Comparison of ENCODE assay signal across 20 cellular contexts in the genomic region with DNA sequence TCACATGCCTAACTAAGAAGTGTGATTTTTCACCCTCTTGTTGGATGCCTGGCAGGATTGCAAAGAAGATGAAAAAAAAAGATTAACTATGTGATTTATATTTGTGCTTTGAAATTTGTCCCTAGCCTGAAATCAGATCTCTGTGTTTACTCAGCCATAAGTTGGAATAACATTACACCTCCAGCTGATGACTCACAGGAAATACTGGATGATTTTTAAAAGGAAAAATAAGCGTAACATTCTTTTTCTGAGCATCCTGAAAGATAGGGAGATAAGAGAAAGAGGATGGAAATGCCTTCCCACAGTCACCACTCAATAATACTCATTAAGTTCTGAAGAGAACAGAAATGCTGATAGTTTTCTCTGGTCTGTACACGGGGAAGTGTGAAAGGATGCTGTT. TPM values are rescaled to one million over a fixed set of nuclear protein-coding genes. Genes with fewer than 3 reads are reported as not detected.
DNase-seq lines count a peak whose midpoint lies in the region; ATAC-seq, FAIRE-seq and TF ChIP-seq lines count a peak whose summit lies in the region.
"Had no signal": no experiment of that assay in that cellular context is flagged by ENCODE, and none has a peak within 500 bp of the region (broad histone marks: within the 10 kb centered on the region; RNA-seq: fewer than 3 reads in every experiment).

No MANE protein-coding gene starts in this region.

- H3K4me1 Mint-ChIP-seq in Calu3 (ENCODE audit: low read depth, unreplicated experiment) = peaks cover 16% of the 10 kb centered on the region
- H3K4me1 Mint-ChIP-seq: activated CD4-positive, alpha-beta T cell treated with anti-CD3 and anti-CD28 coated beads, Interleukin-2, amount 10 ng/mL, durations not matched to agents 24 days and 14 days; central memory CD8-positive, alpha-beta T cell had no signal

- TF ChIP-seq EP300 in HepG2 (IDR thresholded peaks at IDR 0.05; ENCODE audit: low read depth in 2 of 2, low read length in 2 of 2) (no peak), HepG2 (CRISPR knock-in tag; IDR thresholded peaks at IDR 0.05; ENCODE audit: borderline replicate concordance) (no peak)

- H3K27ac ChIP-seq in HepG2 (ENCODE audit: extremely low read length, insufficient read depth, low read length) = no peak overlapping the region
- H3K27ac ChIP-seq: upper lobe of left lung had no signal

- CTCF ChIA-PET in Calu3 (lab: Charles Lee) = no interaction called here
- CTCF ChIA-PET in HepG2 (lab: Yijun Ruan, JAX; ENCODE audit: low intra/inter-chr PET ratio, low total read pairs) = no interaction called here

- H3K9me3 Mint-ChIP-seq in Calu3 (ENCODE audit: low read depth, unreplicated experiment) = no peaks in the 10 kb centered on the region
- H3K9me3 Mint-ChIP-seq: activated CD4-positive, alpha-beta T cell treated with anti-CD3 and anti-CD28 coated beads, Interleukin-2, amount 10 ng/mL, durations not matched to agents 24 days and 14 days; central memory CD8-positive, alpha-beta T cell had no signal

- H3K36me3 ChIP-seq in HepG2 (replicated peaks in 1 of 2; ENCODE audit: control insufficient read depth in 1 of 2, insufficient read depth in 2 of 2, low read length in 2 of 2) = no peaks in the 10 kb centered on the region
- H3K36me3 ChIP-seq: upper lobe of left lung had no signal

- BruUV-seq in Calu3 (replicated peaks; lab: Mats Ljungman, UMichigan) = no TSS peak
- no TSS peak for BruUV-seq in HepG2 (replicated peaks; lab: Mats Ljungman, UMichigan)

- TF ChIP-seq POLR2A in HepG2 (IDR thresholded peaks at IDR 0.05; ENCODE audit: insufficient read depth in 1 of 2, low read depth in 2 of 2, low read length in 2 of 2) = no peak

- H3K27me3 ChIP-seq in HepG2 (ENCODE audit: control insufficient read depth in 1 of 2, insufficient read depth in 2 of 2, low read length in 2 of 2) = no peaks in the 10 kb centered on the region; a peak in 1 of 5 replicates
- H3K27me3 ChIP-seq: upper lobe of left lung had no signal

- H3K79me2 ChIP-seq in HepG2 (ENCODE audit: insufficient read depth, low read length) = no peaks in the 10 kb centered on the region

- intact Hi-C loops in Calu3 (cut with micrococcal nuclease; ENCODE audit: unreplicated experiment) = no loop called here
- intact Hi-C loops in HepG2 (cut with micrococcal nuclease; ENCODE audit: unreplicated experiment) = no loop called here

- ATAC-seq in HepG2 (no peak), GM18873 (IDR thresholded peaks at IDR 0.05; ENCODE audit: low FRiP score, unreplicated experiment) (no peak)

- H4K20me1 ChIP-seq in HepG2 (ENCODE audit: insufficient read depth, low read length) = no peaks in the 10 kb centered on the region

- no peak overlapping the region for H3K27ac Mint-ChIP-seq in Calu3 (ENCODE audit: unreplicated experiment)
- H3K27ac Mint-ChIP-seq: activated CD4-positive, alpha-beta T cell treated with anti-CD3 and anti-CD28 coated beads, Interleukin-2, amount 10 ng/mL, durations not matched to agents 24 days and 14 days; activated naive CD8-positive, alpha-beta T cell had no signal

- no peak overlapping the region for H2AFZ ChIP-seq in HepG2 (ENCODE audit: low read length)

- no peak for TF ChIP-seq RAD21 in HepG2 (CRISPR knock-in tag; IDR thresholded peaks at IDR 0.05)

- in situ Hi-C loops in Caki2 (cut with HindIII; ENCODE audit: low pct_unique_long_range_greater_than_20kb, low sequenced_read_pairs) = no loop called here
- in situ Hi-C loops in HepG2 (cut with HindIII; ENCODE audit: extremely low pct_ligation_motif_present, low pct_unique_long_range_greater_than_20kb) = no loop called here

- TF ChIP-seq CTCF in Calu3 (IDR thresholded peaks at IDR 0.05; ENCODE audit: unreplicated experiment) = no peak
- TF ChIP-seq CTCF in HepG2 (CRISPR knock-in tag; IDR thresholded peaks at IDR 0.05) = no peak

- no peak overlapping the region for H3K9ac ChIP-seq in HepG2 (ENCODE audit: insufficient read depth, low read depth, low read length)

- H3K27me3 Mint-ChIP-seq in Calu3 (ENCODE audit: unreplicated experiment) = no peaks in the 10 kb centered on the region
- H3K27me3 Mint-ChIP-seq: activated CD4-positive, alpha-beta T cell treated with anti-CD3 and anti-CD28 coated beads, Interleukin-2, amount 10 ng/mL, durations not matched to agents 24 days and 14 days had no signal

- POLR2A ChIA-PET in HepG2 (lab: Yijun Ruan, JAX) = no interaction called here

- H3K4me1 ChIP-seq in HepG2 (ENCODE audit: insufficient read depth, low read length) = no peaks in the 10 kb centered on the region
- H3K4me1 ChIP-seq: Caco-2, upper lobe of left lung had no signal

- 4% methylated on average over 2 of the region's 2 CpGs for WGBS in HepG2 (ENCODE audit: low lambda C conversion rate)

- H3K36me3 Mint-ChIP-seq in Calu3 (ENCODE audit: insufficient read depth, unreplicated experiment) = no peaks in the 10 kb centered on the region
- H3K36me3 Mint-ChIP-seq: activated naive CD8-positive, alpha-beta T cell had no signal

- no peaks in the 10 kb centered on the region for H3K9me3 ChIP-seq in HepG2 (ENCODE audit: low read length)
- H3K9me3 ChIP-seq: Caco-2, upper lobe of left lung had no signal

- no peak overlapping the region for H3K4me3 Mint-ChIP-seq in Calu3 (ENCODE audit: low read depth, unreplicated experiment)
- H3K4me3 Mint-ChIP-seq: activated CD4-positive, alpha-beta T cell treated with anti-CD3 and anti-CD28 coated beads, Interleukin-2, amount 10 ng/mL, durations not matched to agents 24 days and 14 days; activated naive CD8-positive, alpha-beta T cell; central memory CD8-positive, alpha-beta T cell had no signal

- no peak overlapping the region for H3K4me2 ChIP-seq in HepG2 (ENCODE audit: low read depth, low read length)

- no peak overlapping the region for H3K4me3 ChIP-seq in HepG2 (replicated peaks in 1 of 3; ENCODE audit: insufficient read depth in 1 of 3, low read depth in 2 of 3, low read length in 3 of 3)
- H3K4me3 ChIP-seq: upper lobe of left lung had no signal

- FAIRE-seq in HTR-8/SVneo (lab: Jason Lieb, UNC) = no peak
- no peak for FAIRE-seq in HepG2 (lab: Jason Lieb, UNC)
- FAIRE-seq: keratinocyte had no signal

- DNase-seq in Caki2 (ENCODE audit: low read depth) (peak; percentile 77), HTR-8/SVneo (ENCODE audit: insufficient read length, low spot score) (peak; percentile 9), amniotic epithelial cell (ENCODE audit: low read depth) (peak; percentile 5), kidney glomerular epithelial cell (lab: John Stamatoyannopoulos, UW) (peak; percentile 65), Calu3 (no peak), HepG2 (ENCODE audit: low spot score) (no peak), globus pallidus (ENCODE audit: low spot score) (no peak)
- DNase-seq: activated CD4-positive, alpha-beta T cell treated with anti-CD3 and anti-CD28 coated beads, Interleukin-2, amount 10 ng/mL, durations not matched to agents 24 days and 14 days; Caco-2; H7; head of caudate nucleus; NCI-H2081; NK-92 treated with Interleukin-12 subunit alpha and Interleukin-12 subunit beta, amount 100 ng/mL, for 24 hours; occipital lobe; stimulated activated naive CD4-positive, alpha-beta T cell treated with Interleukin-2 at 50 U/mL for 16 hours; upper lobe of left lung had no signal

RNA-seq across cellular contexts. Expression of a gene that starts 37.5 kb away (rescaled TPM):
- total RNA-seq in Caki2 (2014; rRNA removed; shearing (Covaris generic); ENCODE audit: low replicate concordance) = not detected in 2 replicates
- total RNA-seq in Calu3 (2022) (0.31 TPM in 1 of 2 replicates, not detected in the other), HepG2 (2016; rRNA removed; fragmentation: Illumina TruSeq; extraction: Trizol) (not detected in 2 replicates)
- not detected in 2 replicates for total RNA-seq in HepG2 (2016; cell fraction: cytosol; rRNA removed; fragmentation: Illumina TruSeq; extraction: Trizol; ENCODE audit: low read depth)
- not detected in 2 replicates for total RNA-seq in HepG2 (2016; cell fraction: insoluble cytoplasmic fraction; rRNA removed; fragmentation: Illumina TruSeq; extraction: Trizol)
- not detected in 2 replicates for total RNA-seq in HepG2 (2016; cell fraction: membrane; rRNA removed; fragmentation: Illumina TruSeq; extraction: Trizol)
- not detected in 2 replicates for total RNA-seq in HepG2 (2016; cell fraction: nucleus; rRNA removed; fragmentation: Illumina TruSeq; extraction: Trizol)
- polyA plus RNA-seq in HepG2 (2011; rRNA removed) = not detected in 2 replicates
- not detected in 2 replicates for polyA plus RNA-seq in HepG2 (2011; cell fraction: cytosol; rRNA removed)
- not detected in 2 replicates for polyA plus RNA-seq in HepG2 (2011; cell fraction: nucleus; rRNA removed)
- not detected in 2 replicates for polyA plus RNA-seq in HepG2 (2012)
- polyA plus RNA-seq in HepG2 (2016; cell fraction: cytosol; fragmentation: Illumina TruSeq; extraction: Trizol; ENCODE audit: low read depth) = not detected in 2 replicates
- polyA plus RNA-seq in HepG2 (2016; cell fraction: insoluble cytoplasmic fraction; fragmentation: Illumina TruSeq; extraction: Trizol; ENCODE audit: low read depth) = not detected in 2 replicates
- not detected in 2 replicates for polyA plus RNA-seq in HepG2 (2016; cell fraction: membrane; fragmentation: Illumina TruSeq; extraction: Trizol; ENCODE audit: low read depth)
- polyA plus RNA-seq in HepG2 (2016; cell fraction: nucleus; fragmentation: Illumina TruSeq; extraction: Trizol; ENCODE audit: insufficient read depth, low read depth) = not detected in 2 replicates
- not detected in 2 replicates for polyA minus RNA-seq in HepG2 (2011; rRNA and poly(A)+ RNA removed; ENCODE audit: low replicate concordance)
- polyA minus RNA-seq in HepG2 (2011; cell fraction: cytosol; rRNA and poly(A)+ RNA removed) = not detected in 2 replicates
- polyA minus RNA-seq in HepG2 (2011; cell fraction: nucleus; rRNA and poly(A)+ RNA removed) = not detected in 2 replicates
- total RNA-seq: activated CD4-positive, alpha-beta T cell treated with anti-CD3 and anti-CD28 coated beads, Interleukin-2, amount 10 ng/mL, durations not matched to agents 24 days and 14 days; Caco-2; upper lobe of left lung had no signal

RNA-seq across cellular contexts. Expression of a gene that starts 43.9 kb away (rescaled TPM):
- total RNA-seq in Caki2 (2014; rRNA removed; shearing (Covaris generic); ENCODE audit: low replicate concordance) = 22.6 and 24.8 TPM in 2 replicates
- 23.3 and 28.3 TPM in 2 replicates for total RNA-seq in Calu3 (2022)
- 26.1 and 37.7 TPM in 2 replicates for total RNA-seq in HepG2 (2016; rRNA removed; fragmentation: Illumina TruSeq; extraction: Trizol)
- total RNA-seq in HepG2 (2016; cell fraction: cytosol; rRNA removed; fragmentation: Illumina TruSeq; extraction: Trizol; ENCODE audit: low read depth) = 11.7 and 12.3 TPM in 2 replicates
- total RNA-seq in HepG2 (2016; cell fraction: insoluble cytoplasmic fraction; rRNA removed; fragmentation: Illumina TruSeq; extraction: Trizol) = 24.4 and 42.6 TPM in 2 replicates
- total RNA-seq in HepG2 (2016; cell fraction: membrane; rRNA removed; fragmentation: Illumina TruSeq; extraction: Trizol) = 39.7 and 40.4 TPM in 2 replicates
- total RNA-seq in HepG2 (2016; cell fraction: nucleus; rRNA removed; fragmentation: Illumina TruSeq; extraction: Trizol) = 15.5 and 17.1 TPM in 2 replicates
- 2.8 and 5.3 TPM in 2 replicates for polyA plus RNA-seq in HepG2 (2011; rRNA removed)
- polyA plus RNA-seq in HepG2 (2011; cell fraction: cytosol; rRNA removed) = 1.2 and 1.7 TPM in 2 replicates
- polyA plus RNA-seq in HepG2 (2011; cell fraction: nucleus; rRNA removed) = 0.66 and 0.99 TPM in 2 replicates
- polyA plus RNA-seq in HepG2 (2012) = 5.0 and 5.5 TPM in 2 replicates
- polyA plus RNA-seq in HepG2 (2016; cell fraction: cytosol; fragmentation: Illumina TruSeq; extraction: Trizol; ENCODE audit: low read depth) = 15.2 and 17.6 TPM in 2 replicates
- polyA plus RNA-seq in HepG2 (2016; cell fraction: insoluble cytoplasmic fraction; fragmentation: Illumina TruSeq; extraction: Trizol; ENCODE audit: low read depth) = 27.8 and 32.3 TPM in 2 replicates
- 24.9 and 25.9 TPM in 2 replicates for polyA plus RNA-seq in HepG2 (2016; cell fraction: membrane; fragmentation: Illumina TruSeq; extraction: Trizol; ENCODE audit: low read depth)
- 9.3 and 11.2 TPM in 2 replicates for polyA plus RNA-seq in HepG2 (2016; cell fraction: nucleus; fragmentation: Illumina TruSeq; extraction: Trizol; ENCODE audit: insufficient read depth, low read depth)
- polyA minus RNA-seq in HepG2 (2011; rRNA and poly(A)+ RNA removed; ENCODE audit: low replicate concordance) = 0.96 and 2.3 TPM in 2 replicates
- 1.2 and 3.7 TPM in 2 replicates for polyA minus RNA-seq in HepG2 (2011; cell fraction: cytosol; rRNA and poly(A)+ RNA removed)
- polyA minus RNA-seq in HepG2 (2011; cell fraction: nucleus; rRNA and poly(A)+ RNA removed) = 8.0 and 11.4 TPM in 2 replicates

Comparison
In these comparisons a context has a peak if more than half of its experiments do, and no peak if none do; other contexts are left out.
1. DNase-seq: peak in Caki2 (single experiment), HTR-8/SVneo (single experiment), amniotic epithelial cell (single experiment) and kidney glomerular epithelial cell (single experiment); none in Calu3 (single experiment), HepG2 (single experiment) and globus pallidus (single experiment).